ENCODE assay signal across 18 cellular contexts in genomic region chr18:70221156-70221910, GRCh38. TPM values are rescaled to one million over a fixed set of nuclear protein-coding genes. Genes with fewer than 3 reads are reported as not detected.
DNase-seq lines count a peak whose midpoint lies in the region; ATAC-seq, FAIRE-seq and TF ChIP-seq lines count a peak whose summit lies in the region.
"Had no signal": no experiment of that assay in that cellular context is flagged by ENCODE, and none has a peak within 500 bp of the region (broad histone marks: within the 10 kb centered on the region; RNA-seq: fewer than 3 reads in every experiment).

No MANE protein-coding gene starts in this region.

- H3K36me3 Mint-ChIP-seq in osteocyte (ENCODE audit: unreplicated experiment), result no peaks in the 10 kb centered on the region
- H3K36me3 Mint-ChIP-seq: CD8-positive, alpha-beta T cell had no signal

- no peaks in the 10 kb centered on the region for H3K9me3 Mint-ChIP-seq in osteocyte (ENCODE audit: unreplicated experiment)
- H3K9me3 Mint-ChIP-seq: CD8-positive, alpha-beta T cell; T-helper 1 cell treated with Interleukin-12 subunit alpha and Interleukin-12 subunit beta and Interleukin-4 antibody, amounts not matched to agents 30 μg/mL and 1 μg/mL, for 36 hours had no signal

- H3K4me1 Mint-ChIP-seq in osteocyte (ENCODE audit: unreplicated experiment), result no peaks in the 10 kb centered on the region
- H3K4me1 Mint-ChIP-seq: activated CD4-positive, alpha-beta T cell treated with anti-CD3 and anti-CD28 coated beads for 36 hours had no signal

- H3K27ac ChIP-seq in kidney (ENCODE audit: low read depth in 2 of 2, low read length in 2 of 2), result no peak overlapping the region
- H3K27ac ChIP-seq: foreskin keratinocyte, neutrophil, tibial artery had no signal

- DNase-seq in HAP-1 (ENCODE audit: low spot score in 2 of 2) (peak; percentile 24 to 48), NCI-H2107 (lab: John Stamatoyannopoulos, UW) (peak; percentile 65), globus pallidus (ENCODE audit: low spot score) (peak; percentile 21), osteocyte (ENCODE audit: extremely low spot score, unreplicated experiment) (no peak), kidney (no peak)
- DNase-seq: activated CD4-positive, alpha-beta T cell treated with anti-CD3 and anti-CD28 coated beads for 36 hours; activated T-cell treated with anti-CD3 and anti-CD28 coated beads, Interleukin-2, amount 50 U/mL, for 1 hour; CD8-positive, alpha-beta T cell; foreskin keratinocyte; left cardiac atrium; NCI-H2029; tibial artery had no signal

- FAIRE-seq in kidney (lab: Jason Lieb, UNC), result no peak
- FAIRE-seq: HTR-8/SVneo had no signal

- H3K27me3 ChIP-seq in HAP-1 (ENCODE audit: low read depth), result peaks cover 7% of the 10 kb centered on the region; the same call in 1 of the 2 replicates
- H3K27me3 ChIP-seq: tibial artery had no signal

- peak overlapping the region; percentile 30 for H3K4me3 Mint-ChIP-seq in osteocyte (ENCODE audit: unreplicated experiment)
- H3K4me3 Mint-ChIP-seq: activated CD4-positive, alpha-beta T cell treated with anti-CD3 and anti-CD28 coated beads for 36 hours; CD8-positive, alpha-beta T cell; T-helper 1 cell treated with Interleukin-12 subunit alpha and Interleukin-12 subunit beta and Interleukin-4 antibody, amounts not matched to agents 30 μg/mL and 1 μg/mL, for 36 hours had no signal

- ATAC-seq in GM19023 (IDR thresholded peaks at IDR 0.05; ENCODE audit: unreplicated experiment) (no peak), HG02938 (IDR thresholded peaks at IDR 0.05; ENCODE audit: unreplicated experiment) (no peak), HG02678 (IDR thresholded peaks at IDR 0.05; ENCODE audit: unreplicated experiment) (no peak)
- ATAC-seq: activated CD4-positive, alpha-beta T cell treated with anti-CD3 and anti-CD28 coated beads for 36 hours; CD8-positive, alpha-beta T cell; foreskin keratinocyte had no signal

- H3K4me3 ChIP-seq in HAP-1 (no peak overlapping the region), kidney (ENCODE audit: low read length in 2 of 2) (no peak overlapping the region)
- H3K4me3 ChIP-seq: tibial artery had no signal

- peaks cover 73% of the 10 kb centered on the region for H3K27me3 Mint-ChIP-seq in osteocyte (ENCODE audit: unreplicated experiment)

- intact Hi-C loops in kidney (cut with DNase I), result no loop called here

- H3K4me1 ChIP-seq in HAP-1, result no peaks in the 10 kb centered on the region
- no peaks in the 10 kb centered on the region for H3K4me1 ChIP-seq in kidney (ENCODE audit: control insufficient read depth in 1 of 2, insufficient read depth in 1 of 2, low read depth in 1 of 2, low read length in 2 of 2)
- H3K4me1 ChIP-seq: foreskin keratinocyte, tibial artery had no signal

- H3K9me3 ChIP-seq in HAP-1 (no peaks in the 10 kb centered on the region), kidney (ENCODE audit: control insufficient read depth in 1 of 2, low read length in 2 of 2) (no peaks in the 10 kb centered on the region)
- H3K9me3 ChIP-seq: neutrophil, tibial artery had no signal

- H3K9ac ChIP-seq in kidney (ENCODE audit: low read length in 2 of 2), result no peak overlapping the region

- in situ Hi-C loops in HAP-1 (cut with MboI; ENCODE audit: low sequenced_read_pairs), result no loop called here

- H3K36me3 ChIP-seq in HAP-1 (replicated peaks) (no peaks in the 10 kb centered on the region), kidney (ENCODE audit: control insufficient read depth in 1 of 2, insufficient read depth in 2 of 2, low read length in 2 of 2) (no peaks in the 10 kb centered on the region)
- H3K36me3 ChIP-seq: neutrophil, tibial artery had no signal

- no peak overlapping the region for H3K27ac Mint-ChIP-seq in osteocyte (ENCODE audit: unreplicated experiment)
- H3K27ac Mint-ChIP-seq: activated CD4-positive, alpha-beta T cell treated with anti-CD3 and anti-CD28 coated beads for 36 hours; CD8-positive, alpha-beta T cell; T-helper 1 cell treated with Interleukin-12 subunit alpha and Interleukin-12 subunit beta and Interleukin-4 antibody, amounts not matched to agents 30 μg/mL and 1 μg/mL, for 36 hours had no signal

- no peak for TF ChIP-seq CTCF in osteocyte (IDR thresholded peaks at IDR 0.05)
- no peak for TF ChIP-seq CTCF in kidney (IDR thresholded peaks at IDR 0.05; ENCODE audit: borderline replicate concordance, extremely low read depth, insufficient read depth)

RNA-seq across cellular contexts. Expression of gene RTTN, which starts 15.8 kb away (rescaled TPM):
- 8.8 and 9.8 TPM in 2 replicates for total RNA-seq in osteocyte
- total RNA-seq in kidney, result 12.3 TPM
- polyA plus RNA-seq in kidney (ENCODE audit: insufficient read depth, low read depth, low replicate concordance), result 6.3 TPM

Comparison
In these comparisons a context has a peak if more than half of its experiments do, and no peak if none do; other contexts are left out.
1. DNase-seq: peak in HAP-1 (2 of 2), NCI-H2107 (single experiment) and globus pallidus (single experiment); none in osteocyte (single experiment) and kidney (single experiment).